ENCODE assay signal across 1 cellular context in the genomic region with DNA sequence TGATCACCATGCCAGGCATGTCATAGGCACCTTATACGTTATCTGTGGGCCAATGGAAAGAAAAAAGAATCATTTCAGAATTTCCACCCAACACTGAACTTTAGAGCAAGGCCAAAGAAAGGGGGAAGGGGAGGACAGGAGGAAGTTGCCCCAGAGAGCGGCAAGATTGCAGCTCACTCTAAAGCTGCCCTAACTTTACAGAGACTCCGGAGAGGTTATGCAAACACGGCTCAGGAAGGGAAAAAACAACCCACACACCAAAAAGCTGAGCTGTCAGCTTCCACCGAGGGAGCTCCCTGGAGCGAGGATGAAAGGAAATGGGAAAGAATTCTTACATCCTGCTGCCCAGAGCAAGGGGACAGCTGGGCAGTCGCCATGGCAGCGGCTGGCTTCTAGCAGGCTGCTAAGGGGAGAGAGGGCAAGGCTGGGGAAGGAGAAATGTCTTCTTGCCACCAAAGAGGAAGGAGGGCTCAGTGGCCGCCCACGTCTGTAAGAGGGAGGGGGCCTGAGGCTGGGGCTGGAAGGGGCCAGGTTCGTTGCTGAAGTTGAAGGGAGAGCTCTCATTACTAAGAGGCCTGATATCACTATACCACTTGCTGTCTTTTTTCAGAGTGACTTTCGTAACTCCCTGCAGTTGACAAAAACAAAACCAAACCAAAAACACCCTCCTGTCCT.
A peak's percentile ranks its signal among the peaks of the same experiment; 100 is the strongest.
TF ChIP-seq lines count a peak whose summit lies in the region.

No MANE protein-coding gene starts in this region.

TF ChIP-seq in GM12878, 131 proteins besides CTCF, POLR2A, EP300 and RAD21 (continued from another document):
- TF ChIP-seq, protein P1, sequence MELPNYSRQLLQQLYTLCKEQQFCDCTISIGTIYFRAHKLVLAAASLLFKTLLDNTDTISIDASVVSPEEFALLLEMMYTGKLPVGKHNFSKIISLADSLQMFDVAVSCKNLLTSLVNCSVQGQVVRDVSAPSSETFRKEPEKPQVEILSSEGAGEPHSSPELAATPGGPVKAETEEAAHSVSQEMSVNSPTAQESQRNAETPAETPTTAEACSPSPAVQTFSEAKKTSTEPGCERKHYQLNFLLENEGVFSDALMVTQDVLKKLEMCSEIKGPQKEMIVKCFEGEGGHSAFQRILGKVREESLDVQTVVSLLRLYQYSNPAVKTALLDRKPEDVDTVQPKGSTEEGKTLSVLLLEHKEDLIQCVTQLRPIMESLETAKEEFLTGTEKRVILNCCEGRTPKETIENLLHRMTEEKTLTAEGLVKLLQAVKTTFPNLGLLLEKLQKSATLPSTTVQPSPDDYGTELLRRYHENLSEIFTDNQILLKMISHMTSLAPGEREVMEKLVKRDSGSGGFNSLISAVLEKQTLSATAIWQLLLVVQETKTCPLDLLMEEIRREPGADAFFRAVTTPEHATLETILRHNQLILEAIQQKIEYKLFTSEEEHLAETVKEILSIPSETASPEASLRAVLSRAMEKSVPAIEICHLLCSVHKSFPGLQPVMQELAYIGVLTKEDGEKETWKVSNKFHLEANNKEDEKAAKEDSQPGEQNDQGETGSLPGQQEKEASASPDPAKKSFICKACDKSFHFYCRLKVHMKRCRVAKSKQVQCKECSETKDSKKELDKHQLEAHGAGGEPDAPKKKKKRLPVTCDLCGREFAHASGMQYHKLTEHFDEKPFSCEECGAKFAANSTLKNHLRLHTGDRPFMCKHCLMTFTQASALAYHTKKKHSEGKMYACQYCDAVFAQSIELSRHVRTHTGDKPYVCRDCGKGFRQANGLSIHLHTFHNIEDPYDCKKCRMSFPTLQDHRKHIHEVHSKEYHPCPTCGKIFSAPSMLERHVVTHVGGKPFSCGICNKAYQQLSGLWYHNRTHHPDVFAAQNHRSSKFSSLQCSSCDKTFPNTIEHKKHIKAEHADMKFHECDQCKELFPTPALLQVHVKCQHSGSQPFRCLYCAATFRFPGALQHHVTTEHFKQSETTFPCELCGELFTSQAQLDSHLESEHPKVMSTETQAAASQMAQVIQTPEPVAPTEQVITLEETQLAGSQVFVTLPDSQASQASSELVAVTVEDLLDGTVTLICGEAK (IDR thresholded peaks at IDR 0.05; ENCODE audit: borderline replicate concordance) = no peak
- TF ChIP-seq RB1 (IDR thresholded peaks at IDR 0.05; ENCODE audit: borderline replicate concordance) = no peak
- TF ChIP-seq, protein P2, sequence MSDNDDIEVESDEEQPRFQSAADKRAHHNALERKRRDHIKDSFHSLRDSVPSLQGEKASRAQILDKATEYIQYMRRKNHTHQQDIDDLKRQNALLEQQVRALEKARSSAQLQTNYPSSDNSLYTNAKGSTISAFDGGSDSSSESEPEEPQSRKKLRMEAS (IDR thresholded peaks at IDR 0.05; ENCODE audit: low read depth, low read length) = 0 out of 2 replicates have a peak, but pooled peaks have one; percentile 41
- TF ChIP-seq DPF2 (IDR thresholded peaks at IDR 0.05) = peak; percentile 38
- no peak for TF ChIP-seq NR2C2 (IDR thresholded peaks at IDR 0.05; ENCODE audit: borderline replicate concordance, control insufficient read depth, insufficient read length, low read depth)
- TF ChIP-seq NBN (IDR thresholded peaks at IDR 0.05) = no peak; the same call in 1 of the 2 replicates
- TF ChIP-seq, protein P3, sequence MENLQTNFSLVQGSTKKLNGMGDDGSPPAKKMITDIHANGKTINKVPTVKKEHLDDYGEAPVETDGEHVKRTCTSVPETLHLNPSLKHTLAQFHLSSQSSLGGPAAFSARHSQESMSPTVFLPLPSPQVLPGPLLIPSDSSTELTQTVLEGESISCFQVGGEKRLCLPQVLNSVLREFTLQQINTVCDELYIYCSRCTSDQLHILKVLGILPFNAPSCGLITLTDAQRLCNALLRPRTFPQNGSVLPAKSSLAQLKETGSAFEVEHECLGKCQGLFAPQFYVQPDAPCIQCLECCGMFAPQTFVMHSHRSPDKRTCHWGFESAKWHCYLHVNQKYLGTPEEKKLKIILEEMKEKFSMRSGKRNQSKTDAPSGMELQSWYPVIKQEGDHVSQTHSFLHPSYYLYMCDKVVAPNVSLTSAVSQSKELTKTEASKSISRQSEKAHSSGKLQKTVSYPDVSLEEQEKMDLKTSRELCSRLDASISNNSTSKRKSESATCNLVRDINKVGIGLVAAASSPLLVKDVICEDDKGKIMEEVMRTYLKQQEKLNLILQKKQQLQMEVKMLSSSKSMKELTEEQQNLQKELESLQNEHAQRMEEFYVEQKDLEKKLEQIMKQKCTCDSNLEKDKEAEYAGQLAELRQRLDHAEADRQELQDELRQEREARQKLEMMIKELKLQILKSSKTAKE (IDR thresholded peaks at IDR 0.05; ENCODE audit: low read depth, poor library complexity, severe bottlenecking) = no peak
- 0 out of 2 replicates have a peak, but pooled peaks have one; percentile 8 for TF ChIP-seq JUNB (IDR thresholded peaks at IDR 0.05)
- TF ChIP-seq ESRRA (IDR thresholded peaks at IDR 0.05; ENCODE audit: low read length) = no peak
- no peak for TF ChIP-seq KDM1A (IDR thresholded peaks at IDR 0.05; ENCODE audit: borderline replicate concordance)
- TF ChIP-seq TCF7 (IDR thresholded peaks at IDR 0.05; ENCODE audit: borderline replicate concordance) = no peak
- TF ChIP-seq POLR2AphosphoS5 (IDR thresholded peaks at IDR 0.05; ENCODE audit: low read length) = peak; percentile 83; the same call in 1 of the 2 replicates
- TF ChIP-seq, protein P4, sequence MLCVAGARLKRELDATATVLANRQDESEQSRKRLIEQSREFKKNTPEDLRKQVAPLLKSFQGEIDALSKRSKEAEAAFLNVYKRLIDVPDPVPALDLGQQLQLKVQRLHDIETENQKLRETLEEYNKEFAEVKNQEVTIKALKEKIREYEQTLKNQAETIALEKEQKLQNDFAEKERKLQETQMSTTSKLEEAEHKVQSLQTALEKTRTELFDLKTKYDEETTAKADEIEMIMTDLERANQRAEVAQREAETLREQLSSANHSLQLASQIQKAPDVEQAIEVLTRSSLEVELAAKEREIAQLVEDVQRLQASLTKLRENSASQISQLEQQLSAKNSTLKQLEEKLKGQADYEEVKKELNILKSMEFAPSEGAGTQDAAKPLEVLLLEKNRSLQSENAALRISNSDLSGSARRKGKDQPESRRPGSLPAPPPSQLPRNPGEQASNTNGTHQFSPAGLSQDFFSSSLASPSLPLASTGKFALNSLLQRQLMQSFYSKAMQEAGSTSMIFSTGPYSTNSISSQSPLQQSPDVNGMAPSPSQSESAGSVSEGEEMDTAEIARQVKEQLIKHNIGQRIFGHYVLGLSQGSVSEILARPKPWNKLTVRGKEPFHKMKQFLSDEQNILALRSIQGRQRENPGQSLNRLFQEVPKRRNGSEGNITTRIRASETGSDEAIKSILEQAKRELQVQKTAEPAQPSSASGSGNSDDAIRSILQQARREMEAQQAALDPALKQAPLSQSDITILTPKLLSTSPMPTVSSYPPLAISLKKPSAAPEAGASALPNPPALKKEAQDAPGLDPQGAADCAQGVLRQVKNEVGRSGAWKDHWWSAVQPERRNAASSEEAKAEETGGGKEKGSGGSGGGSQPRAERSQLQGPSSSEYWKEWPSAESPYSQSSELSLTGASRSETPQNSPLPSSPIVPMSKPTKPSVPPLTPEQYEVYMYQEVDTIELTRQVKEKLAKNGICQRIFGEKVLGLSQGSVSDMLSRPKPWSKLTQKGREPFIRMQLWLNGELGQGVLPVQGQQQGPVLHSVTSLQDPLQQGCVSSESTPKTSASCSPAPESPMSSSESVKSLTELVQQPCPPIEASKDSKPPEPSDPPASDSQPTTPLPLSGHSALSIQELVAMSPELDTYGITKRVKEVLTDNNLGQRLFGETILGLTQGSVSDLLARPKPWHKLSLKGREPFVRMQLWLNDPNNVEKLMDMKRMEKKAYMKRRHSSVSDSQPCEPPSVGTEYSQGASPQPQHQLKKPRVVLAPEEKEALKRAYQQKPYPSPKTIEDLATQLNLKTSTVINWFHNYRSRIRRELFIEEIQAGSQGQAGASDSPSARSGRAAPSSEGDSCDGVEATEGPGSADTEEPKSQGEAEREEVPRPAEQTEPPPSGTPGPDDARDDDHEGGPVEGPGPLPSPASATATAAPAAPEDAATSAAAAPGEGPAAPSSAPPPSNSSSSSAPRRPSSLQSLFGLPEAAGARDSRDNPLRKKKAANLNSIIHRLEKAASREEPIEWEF (IDR thresholded peaks at IDR 0.05; ENCODE audit: insufficient replicate concordance, low read depth, low read length) = no peak
- no peak for TF ChIP-seq RAD51 (IDR thresholded peaks at IDR 0.05)
- peak; percentile 63 for TF ChIP-seq ZBED1 (IDR thresholded peaks at IDR 0.05; ENCODE audit: borderline replicate concordance)
- TF ChIP-seq GABPA (IDR thresholded peaks at IDR 0.05; ENCODE audit: low read depth) = no peak
- TF ChIP-seq, protein P5, sequence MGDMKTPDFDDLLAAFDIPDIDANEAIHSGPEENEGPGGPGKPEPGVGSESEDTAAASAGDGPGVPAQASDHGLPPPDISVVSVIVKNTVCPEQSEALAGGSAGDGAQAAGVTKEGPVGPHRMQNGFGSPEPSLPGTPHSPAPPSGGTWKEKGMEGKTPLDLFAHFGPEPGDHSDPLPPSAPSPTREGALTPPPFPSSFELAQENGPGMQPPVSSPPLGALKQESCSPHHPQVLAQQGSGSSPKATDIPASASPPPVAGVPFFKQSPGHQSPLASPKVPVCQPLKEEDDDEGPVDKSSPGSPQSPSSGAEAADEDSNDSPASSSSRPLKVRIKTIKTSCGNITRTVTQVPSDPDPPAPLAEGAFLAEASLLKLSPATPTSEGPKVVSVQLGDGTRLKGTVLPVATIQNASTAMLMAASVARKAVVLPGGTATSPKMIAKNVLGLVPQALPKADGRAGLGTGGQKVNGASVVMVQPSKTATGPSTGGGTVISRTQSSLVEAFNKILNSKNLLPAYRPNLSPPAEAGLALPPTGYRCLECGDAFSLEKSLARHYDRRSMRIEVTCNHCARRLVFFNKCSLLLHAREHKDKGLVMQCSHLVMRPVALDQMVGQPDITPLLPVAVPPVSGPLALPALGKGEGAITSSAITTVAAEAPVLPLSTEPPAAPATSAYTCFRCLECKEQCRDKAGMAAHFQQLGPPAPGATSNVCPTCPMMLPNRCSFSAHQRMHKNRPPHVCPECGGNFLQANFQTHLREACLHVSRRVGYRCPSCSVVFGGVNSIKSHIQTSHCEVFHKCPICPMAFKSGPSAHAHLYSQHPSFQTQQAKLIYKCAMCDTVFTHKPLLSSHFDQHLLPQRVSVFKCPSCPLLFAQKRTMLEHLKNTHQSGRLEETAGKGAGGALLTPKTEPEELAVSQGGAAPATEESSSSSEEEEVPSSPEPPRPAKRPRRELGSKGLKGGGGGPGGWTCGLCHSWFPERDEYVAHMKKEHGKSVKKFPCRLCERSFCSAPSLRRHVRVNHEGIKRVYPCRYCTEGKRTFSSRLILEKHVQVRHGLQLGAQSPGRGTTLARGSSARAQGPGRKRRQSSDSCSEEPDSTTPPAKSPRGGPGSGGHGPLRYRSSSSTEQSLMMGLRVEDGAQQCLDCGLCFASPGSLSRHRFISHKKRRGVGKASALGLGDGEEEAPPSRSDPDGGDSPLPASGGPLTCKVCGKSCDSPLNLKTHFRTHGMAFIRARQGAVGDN (IDR thresholded peaks at IDR 0.05) = 0 out of 2 replicates have a peak, but pooled peaks have one; percentile 46
- TF ChIP-seq, protein P6, sequence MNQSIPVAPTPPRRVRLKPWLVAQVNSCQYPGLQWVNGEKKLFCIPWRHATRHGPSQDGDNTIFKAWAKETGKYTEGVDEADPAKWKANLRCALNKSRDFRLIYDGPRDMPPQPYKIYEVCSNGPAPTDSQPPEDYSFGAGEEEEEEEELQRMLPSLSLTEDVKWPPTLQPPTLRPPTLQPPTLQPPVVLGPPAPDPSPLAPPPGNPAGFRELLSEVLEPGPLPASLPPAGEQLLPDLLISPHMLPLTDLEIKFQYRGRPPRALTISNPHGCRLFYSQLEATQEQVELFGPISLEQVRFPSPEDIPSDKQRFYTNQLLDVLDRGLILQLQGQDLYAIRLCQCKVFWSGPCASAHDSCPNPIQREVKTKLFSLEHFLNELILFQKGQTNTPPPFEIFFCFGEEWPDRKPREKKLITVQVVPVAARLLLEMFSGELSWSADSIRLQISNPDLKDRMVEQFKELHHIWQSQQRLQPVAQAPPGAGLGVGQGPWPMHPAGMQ (IDR thresholded peaks at IDR 0.05; ENCODE audit: borderline replicate concordance) = no peak
- peak; percentile 37; the same call in 1 of the 2 replicates for TF ChIP-seq CHD1 (IDR thresholded peaks at IDR 0.05; ENCODE audit: low read depth, low read length)
- TF ChIP-seq GATAD2B (conservative IDR thresholded peaks at IDR 0.05; ENCODE audit: low read depth) = 0 out of 2 replicates have a peak, but pooled peaks have one; percentile 17
- TF ChIP-seq KAT2A (conservative IDR thresholded peaks at IDR 0.05; ENCODE audit: control insufficient read depth, low read depth, low read length) = no peak
- TF ChIP-seq, protein P7, sequence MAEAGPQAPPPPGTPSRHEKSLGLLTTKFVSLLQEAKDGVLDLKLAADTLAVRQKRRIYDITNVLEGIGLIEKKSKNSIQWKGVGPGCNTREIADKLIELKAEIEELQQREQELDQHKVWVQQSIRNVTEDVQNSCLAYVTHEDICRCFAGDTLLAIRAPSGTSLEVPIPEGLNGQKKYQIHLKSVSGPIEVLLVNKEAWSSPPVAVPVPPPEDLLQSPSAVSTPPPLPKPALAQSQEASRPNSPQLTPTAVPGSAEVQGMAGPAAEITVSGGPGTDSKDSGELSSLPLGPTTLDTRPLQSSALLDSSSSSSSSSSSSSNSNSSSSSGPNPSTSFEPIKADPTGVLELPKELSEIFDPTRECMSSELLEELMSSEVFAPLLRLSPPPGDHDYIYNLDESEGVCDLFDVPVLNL (IDR thresholded peaks at IDR 0.05; ENCODE audit: low read depth, low read length) = no peak
- TF ChIP-seq MEF2B (IDR thresholded peaks at IDR 0.05; ENCODE audit: partially characterized antibody, poor library complexity, severe bottlenecking) = peak; percentile 40
